In the genomic region with DNA sequence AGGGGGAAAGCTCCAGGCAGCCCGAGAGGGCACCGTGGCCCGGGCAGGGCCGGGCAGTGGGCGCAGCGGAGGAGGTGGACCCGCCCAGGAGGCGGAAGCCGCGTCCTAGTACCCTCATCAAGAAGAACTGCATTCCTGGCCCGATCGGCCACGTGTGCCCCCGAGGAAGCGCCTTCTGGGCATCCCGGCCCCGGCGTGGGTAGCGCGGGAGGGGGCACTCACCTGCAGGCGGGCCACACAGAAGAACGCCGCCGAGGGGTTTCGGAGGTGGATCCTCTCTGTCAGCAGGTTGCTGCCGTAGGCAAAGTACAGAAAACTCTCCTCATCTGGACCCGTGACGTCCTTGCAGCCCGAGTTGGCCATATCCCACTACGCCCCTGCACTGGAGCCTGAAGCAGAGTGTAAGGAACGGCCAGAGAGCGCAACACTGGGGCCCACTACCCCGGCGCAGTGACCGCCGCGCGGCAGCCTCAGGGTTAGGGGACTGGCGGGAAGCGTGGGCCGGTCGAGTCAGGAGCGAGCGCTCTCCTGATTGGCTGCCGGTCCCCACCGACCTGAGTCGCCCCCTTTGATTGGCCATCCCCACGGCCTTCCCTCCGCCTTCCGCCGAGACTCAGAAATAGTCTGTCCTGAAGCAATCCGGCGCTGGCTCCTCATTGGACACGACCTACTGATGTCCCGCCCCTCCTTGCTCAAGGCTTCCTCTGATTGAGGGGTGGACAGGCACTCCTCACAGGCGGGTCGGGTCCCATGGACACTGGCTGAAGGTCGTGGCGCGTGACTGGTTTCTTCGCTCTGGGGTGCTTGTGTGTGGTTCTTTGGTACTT, we compare ENCODE assay signal across 1 cellular context.
TF ChIP-seq lines count a peak whose summit lies in the region.

A gene with protein sequence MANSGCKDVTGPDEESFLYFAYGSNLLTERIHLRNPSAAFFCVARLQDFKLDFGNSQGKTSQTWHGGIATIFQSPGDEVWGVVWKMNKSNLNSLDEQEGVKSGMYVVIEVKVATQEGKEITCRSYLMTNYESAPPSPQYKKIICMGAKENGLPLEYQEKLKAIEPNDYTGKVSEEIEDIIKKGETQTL (minus strand): TSS at position 483 of the 827 bp plus-strand sequence. CDS start 120 bp downstream, at position 363.

TF ChIP-seq in K562, 482 proteins besides CTCF, POLR2A, EP300 and RAD21 (continued from another document and continues in another):
- TF ChIP-seq, protein P1, sequence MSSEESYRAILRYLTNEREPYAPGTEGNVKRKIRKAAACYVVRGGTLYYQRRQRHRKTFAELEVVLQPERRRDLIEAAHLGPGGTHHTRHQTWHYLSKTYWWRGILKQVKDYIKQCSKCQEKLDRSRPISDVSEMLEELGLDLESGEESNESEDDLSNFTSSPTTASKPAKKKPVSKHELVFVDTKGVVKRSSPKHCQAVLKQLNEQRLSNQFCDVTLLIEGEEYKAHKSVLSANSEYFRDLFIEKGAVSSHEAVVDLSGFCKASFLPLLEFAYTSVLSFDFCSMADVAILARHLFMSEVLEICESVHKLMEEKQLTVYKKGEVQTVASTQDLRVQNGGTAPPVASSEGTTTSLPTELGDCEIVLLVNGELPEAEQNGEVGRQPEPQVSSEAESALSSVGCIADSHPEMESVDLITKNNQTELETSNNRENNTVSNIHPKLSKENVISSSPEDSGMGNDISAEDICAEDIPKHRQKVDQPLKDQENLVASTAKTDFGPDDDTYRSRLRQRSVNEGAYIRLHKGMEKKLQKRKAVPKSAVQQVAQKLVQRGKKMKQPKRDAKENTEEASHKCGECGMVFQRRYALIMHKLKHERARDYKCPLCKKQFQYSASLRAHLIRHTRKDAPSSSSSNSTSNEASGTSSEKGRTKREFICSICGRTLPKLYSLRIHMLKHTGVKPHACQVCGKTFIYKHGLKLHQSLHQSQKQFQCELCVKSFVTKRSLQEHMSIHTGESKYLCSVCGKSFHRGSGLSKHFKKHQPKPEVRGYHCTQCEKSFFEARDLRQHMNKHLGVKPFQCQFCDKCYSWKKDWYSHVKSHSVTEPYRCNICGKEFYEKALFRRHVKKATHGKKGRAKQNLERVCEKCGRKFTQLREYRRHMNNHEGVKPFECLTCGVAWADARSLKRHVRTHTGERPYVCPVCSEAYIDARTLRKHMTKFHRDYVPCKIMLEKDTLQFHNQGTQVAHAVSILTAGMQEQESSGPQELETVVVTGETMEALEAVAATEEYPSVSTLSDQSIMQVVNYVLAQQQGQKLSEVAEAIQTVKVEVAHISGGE (CRISPR knock-in tag; IDR thresholded peaks at IDR 0.05), result no peak; a peak in 1 of 6 replicates
- TF ChIP-seq, protein P2, sequence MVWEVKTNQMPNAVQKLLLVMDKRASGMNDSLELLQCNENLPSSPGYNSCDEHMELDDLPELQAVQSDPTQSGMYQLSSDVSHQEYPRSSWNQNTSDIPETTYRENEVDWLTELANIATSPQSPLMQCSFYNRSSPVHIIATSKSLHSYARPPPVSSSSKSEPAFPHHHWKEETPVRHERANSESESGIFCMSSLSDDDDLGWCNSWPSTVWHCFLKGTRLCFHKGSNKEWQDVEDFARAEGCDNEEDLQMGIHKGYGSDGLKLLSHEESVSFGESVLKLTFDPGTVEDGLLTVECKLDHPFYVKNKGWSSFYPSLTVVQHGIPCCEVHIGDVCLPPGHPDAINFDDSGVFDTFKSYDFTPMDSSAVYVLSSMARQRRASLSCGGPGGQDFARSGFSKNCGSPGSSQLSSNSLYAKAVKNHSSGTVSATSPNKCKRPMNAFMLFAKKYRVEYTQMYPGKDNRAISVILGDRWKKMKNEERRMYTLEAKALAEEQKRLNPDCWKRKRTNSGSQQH (CRISPR knock-in tag; IDR thresholded peaks at IDR 0.05), result no peak
- no peak for TF ChIP-seq ZNF77 (CRISPR knock-in tag; IDR thresholded peaks at IDR 0.05)
- no peak for TF ChIP-seq ZNF384 (IDR thresholded peaks at IDR 0.05; ENCODE audit: low read depth, low read length)
- TF ChIP-seq ZKSCAN1 (IDR thresholded peaks at IDR 0.05; ENCODE audit: low read depth, low read length), result no peak
- no peak for TF ChIP-seq CBX8 (IDR thresholded peaks at IDR 0.05; ENCODE audit: borderline replicate concordance, extremely low read depth, low read depth, low read length, poor library complexity, severe bottlenecking)
- no peak for TF ChIP-seq SREBF2 (CRISPR knock-in tag; IDR thresholded peaks at IDR 0.05)
- TF ChIP-seq, protein P3, sequence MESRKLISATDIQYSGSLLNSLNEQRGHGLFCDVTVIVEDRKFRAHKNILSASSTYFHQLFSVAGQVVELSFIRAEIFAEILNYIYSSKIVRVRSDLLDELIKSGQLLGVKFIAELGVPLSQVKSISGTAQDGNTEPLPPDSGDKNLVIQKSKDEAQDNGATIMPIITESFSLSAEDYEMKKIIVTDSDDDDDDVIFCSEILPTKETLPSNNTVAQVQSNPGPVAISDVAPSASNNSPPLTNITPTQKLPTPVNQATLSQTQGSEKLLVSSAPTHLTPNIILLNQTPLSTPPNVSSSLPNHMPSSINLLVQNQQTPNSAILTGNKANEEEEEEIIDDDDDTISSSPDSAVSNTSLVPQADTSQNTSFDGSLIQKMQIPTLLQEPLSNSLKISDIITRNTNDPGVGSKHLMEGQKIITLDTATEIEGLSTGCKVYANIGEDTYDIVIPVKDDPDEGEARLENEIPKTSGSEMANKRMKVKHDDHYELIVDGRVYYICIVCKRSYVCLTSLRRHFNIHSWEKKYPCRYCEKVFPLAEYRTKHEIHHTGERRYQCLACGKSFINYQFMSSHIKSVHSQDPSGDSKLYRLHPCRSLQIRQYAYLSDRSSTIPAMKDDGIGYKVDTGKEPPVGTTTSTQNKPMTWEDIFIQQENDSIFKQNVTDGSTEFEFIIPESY (CRISPR knock-in tag; IDR thresholded peaks at IDR 0.05), result no peak; the same call in 1 of the 2 replicates
- TF ChIP-seq KDM1A (IDR thresholded peaks at IDR 0.05), result no peak
- TF ChIP-seq HCFC1 (IDR thresholded peaks at IDR 0.05; ENCODE audit: low read depth, low read length), result peak; percentile 26; the same call in 1 of the 2 replicates
- no peak for TF ChIP-seq SP1 (CRISPR knock-in tag; IDR thresholded peaks at IDR 0.05)
- TF ChIP-seq HDAC6 (IDR thresholded peaks at IDR 0.05; ENCODE audit: low read depth, low read length), result no peak
- TF ChIP-seq TCFL5 (CRISPR knock-in tag; conservative IDR thresholded peaks at IDR 0.05), result no peak
- TF ChIP-seq PHF21A (IDR thresholded peaks at IDR 0.05; ENCODE audit: borderline replicate concordance, low read depth), result peak; percentile 19; the same call in 1 of the 2 replicates
- TF ChIP-seq BRD9 (IDR thresholded peaks at IDR 0.05; ENCODE audit: low read depth, partially characterized antibody), result no peak
- TF ChIP-seq, protein P4, sequence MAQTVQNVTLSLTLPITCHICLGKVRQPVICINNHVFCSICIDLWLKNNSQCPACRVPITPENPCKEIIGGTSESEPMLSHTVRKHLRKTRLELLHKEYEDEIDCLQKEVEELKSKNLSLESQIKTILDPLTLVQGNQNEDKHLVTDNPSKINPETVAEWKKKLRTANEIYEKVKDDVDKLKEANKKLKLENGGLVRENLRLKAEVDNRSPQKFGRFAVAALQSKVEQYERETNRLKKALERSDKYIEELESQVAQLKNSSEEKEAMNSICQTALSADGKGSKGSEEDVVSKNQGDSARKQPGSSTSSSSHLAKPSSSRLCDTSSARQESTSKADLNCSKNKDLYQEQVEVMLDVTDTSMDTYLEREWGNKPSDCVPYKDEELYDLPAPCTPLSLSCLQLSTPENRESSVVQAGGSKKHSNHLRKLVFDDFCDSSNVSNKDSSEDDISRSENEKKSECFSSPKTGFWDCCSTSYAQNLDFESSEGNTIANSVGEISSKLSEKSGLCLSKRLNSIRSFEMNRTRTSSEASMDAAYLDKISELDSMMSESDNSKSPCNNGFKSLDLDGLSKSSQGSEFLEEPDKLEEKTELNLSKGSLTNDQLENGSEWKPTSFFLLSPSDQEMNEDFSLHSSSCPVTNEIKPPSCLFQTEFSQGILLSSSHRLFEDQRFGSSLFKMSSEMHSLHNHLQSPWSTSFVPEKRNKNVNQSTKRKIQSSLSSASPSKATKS (CRISPR knock-in tag; IDR thresholded peaks at IDR 0.05), result no peak
- no peak for TF ChIP-seq ZNF197 (CRISPR knock-in tag; IDR thresholded peaks at IDR 0.05; ENCODE audit: low read depth)
- TF ChIP-seq, protein P5, sequence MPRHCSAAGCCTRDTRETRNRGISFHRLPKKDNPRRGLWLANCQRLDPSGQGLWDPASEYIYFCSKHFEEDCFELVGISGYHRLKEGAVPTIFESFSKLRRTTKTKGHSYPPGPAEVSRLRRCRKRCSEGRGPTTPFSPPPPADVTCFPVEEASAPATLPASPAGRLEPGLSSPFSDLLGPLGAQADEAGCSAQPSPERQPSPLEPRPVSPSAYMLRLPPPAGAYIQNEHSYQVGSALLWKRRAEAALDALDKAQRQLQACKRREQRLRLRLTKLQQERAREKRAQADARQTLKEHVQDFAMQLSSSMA (CRISPR knock-in tag; IDR thresholded peaks at IDR 0.05), result no peak
- TF ChIP-seq KLF13 (tag; IDR thresholded peaks at IDR 0.05; ENCODE audit: borderline replicate concordance, low read depth), result no peak
- peak; percentile 89 for TF ChIP-seq POLR2B (IDR thresholded peaks at IDR 0.05; ENCODE audit: low read depth, partially characterized antibody)
- TF ChIP-seq ZNF764 (CRISPR knock-in tag; IDR thresholded peaks at IDR 0.05; ENCODE audit: low read depth), result no peak
- TF ChIP-seq, protein P6, sequence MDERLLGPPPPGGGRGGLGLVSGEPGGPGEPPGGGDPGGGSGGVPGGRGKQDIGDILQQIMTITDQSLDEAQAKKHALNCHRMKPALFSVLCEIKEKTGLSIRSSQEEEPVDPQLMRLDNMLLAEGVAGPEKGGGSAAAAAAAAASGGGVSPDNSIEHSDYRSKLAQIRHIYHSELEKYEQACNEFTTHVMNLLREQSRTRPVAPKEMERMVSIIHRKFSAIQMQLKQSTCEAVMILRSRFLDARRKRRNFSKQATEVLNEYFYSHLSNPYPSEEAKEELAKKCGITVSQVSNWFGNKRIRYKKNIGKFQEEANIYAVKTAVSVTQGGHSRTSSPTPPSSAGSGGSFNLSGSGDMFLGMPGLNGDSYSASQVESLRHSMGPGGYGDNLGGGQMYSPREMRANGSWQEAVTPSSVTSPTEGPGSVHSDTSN (CRISPR knock-in tag; IDR thresholded peaks at IDR 0.05; ENCODE audit: low read depth), result no peak
- TF ChIP-seq, protein P6 (tag; conservative IDR thresholded peaks at IDR 0.05; ENCODE audit: low read depth), result peak; percentile 79
- TF ChIP-seq TGIF2 (CRISPR knock-in tag; IDR thresholded peaks at IDR 0.05), result no peak
- no peak; the same call in 1 of the 2 replicates for TF ChIP-seq NFIC (IDR thresholded peaks at IDR 0.05)
- no peak for TF ChIP-seq KLF1 (tag; IDR thresholded peaks at IDR 0.05)
- peak; percentile 86 for TF ChIP-seq CEBPG (CRISPR knock-in tag; IDR thresholded peaks at IDR 0.05)
- peak; percentile 53 to 78; a peak in 3 of 4 replicates for TF ChIP-seq CEBPG (tag; conservative IDR thresholded peaks at IDR 0.05 in 1 of 2, IDR thresholded peaks at IDR 0.05 in 1 of 2)
- TF ChIP-seq EHMT2 (IDR thresholded peaks at IDR 0.05), result no peak
- TF ChIP-seq, protein P7, sequence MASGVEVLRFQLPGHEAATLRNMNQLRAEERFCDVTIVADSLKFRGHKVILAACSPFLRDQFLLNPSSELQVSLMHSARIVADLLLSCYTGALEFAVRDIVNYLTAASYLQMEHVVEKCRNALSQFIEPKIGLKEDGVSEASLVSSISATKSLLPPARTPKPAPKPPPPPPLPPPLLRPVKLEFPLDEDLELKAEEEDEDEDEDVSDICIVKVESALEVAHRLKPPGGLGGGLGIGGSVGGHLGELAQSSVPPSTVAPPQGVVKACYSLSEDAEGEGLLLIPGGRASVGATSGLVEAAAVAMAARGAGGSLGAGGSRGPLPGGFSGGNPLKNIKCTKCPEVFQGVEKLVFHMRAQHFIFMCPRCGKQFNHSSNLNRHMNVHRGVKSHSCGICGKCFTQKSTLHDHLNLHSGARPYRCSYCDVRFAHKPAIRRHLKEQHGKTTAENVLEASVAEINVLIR (CRISPR knock-in tag; IDR thresholded peaks at IDR 0.05), result no peak
- TF ChIP-seq NBN (IDR thresholded peaks at IDR 0.05; ENCODE audit: low read depth), result peak; percentile 61; the same call in 1 of the 2 replicates
- no peak for TF ChIP-seq BACH1 (tag; IDR thresholded peaks at IDR 0.05)
- TF ChIP-seq LCOR (CRISPR knock-in tag; IDR thresholded peaks at IDR 0.05), result peak; percentile 76; the same call in 1 of the 2 replicates
- no peak for TF ChIP-seq ILF3 (IDR thresholded peaks at IDR 0.05; ENCODE audit: borderline replicate concordance)
- TF ChIP-seq, protein P8, sequence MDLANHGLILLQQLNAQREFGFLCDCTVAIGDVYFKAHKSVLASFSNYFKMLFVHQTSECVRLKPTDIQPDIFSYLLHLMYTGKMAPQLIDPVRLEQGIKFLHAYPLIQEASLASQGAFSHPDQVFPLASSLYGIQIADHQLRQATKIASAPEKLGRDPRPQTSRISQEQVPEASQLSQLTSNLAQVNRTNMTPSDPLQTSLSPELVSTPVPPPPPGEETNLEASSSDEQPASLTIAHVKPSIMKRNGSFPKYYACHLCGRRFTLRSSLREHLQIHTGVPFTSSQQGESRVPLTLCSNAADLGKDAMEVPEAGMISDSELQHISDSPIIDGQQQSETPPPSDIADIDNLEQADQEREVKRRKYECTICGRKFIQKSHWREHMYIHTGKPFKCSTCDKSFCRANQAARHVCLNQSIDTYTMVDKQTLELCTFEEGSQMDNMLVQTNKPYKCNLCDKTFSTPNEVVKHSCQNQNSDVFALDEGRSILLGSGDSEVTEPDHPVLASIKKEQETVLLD (IDR thresholded peaks at IDR 0.05), result 0 out of 2 replicates have a peak, but pooled peaks have one; percentile 17
- TF ChIP-seq FOXK1 (CRISPR knock-in tag; IDR thresholded peaks at IDR 0.05; ENCODE audit: borderline replicate concordance), result 0 out of 2 replicates have a peak, but pooled peaks have one; percentile 28
- TF ChIP-seq, protein P9, sequence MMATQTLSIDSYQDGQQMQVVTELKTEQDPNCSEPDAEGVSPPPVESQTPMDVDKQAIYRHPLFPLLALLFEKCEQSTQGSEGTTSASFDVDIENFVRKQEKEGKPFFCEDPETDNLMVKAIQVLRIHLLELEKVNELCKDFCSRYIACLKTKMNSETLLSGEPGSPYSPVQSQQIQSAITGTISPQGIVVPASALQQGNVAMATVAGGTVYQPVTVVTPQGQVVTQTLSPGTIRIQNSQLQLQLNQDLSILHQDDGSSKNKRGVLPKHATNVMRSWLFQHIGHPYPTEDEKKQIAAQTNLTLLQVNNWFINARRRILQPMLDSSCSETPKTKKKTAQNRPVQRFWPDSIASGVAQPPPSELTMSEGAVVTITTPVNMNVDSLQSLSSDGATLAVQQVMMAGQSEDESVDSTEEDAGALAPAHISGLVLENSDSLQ (IDR thresholded peaks at IDR 0.05), result peak; percentile 94
- no peak for TF ChIP-seq ZNF79 (CRISPR knock-in tag; IDR thresholded peaks at IDR 0.05; ENCODE audit: low read depth)
- TF ChIP-seq TEAD2 (tag; IDR thresholded peaks at IDR 0.05), result no peak
- peak; percentile 29; the same call in 1 of the 2 replicates for TF ChIP-seq ZZZ3 (IDR thresholded peaks at IDR 0.05)
- no peak for TF ChIP-seq CBFA2T2 (conservative IDR thresholded peaks at IDR 0.05)
- peak; percentile 21; the same call in 1 of the 2 replicates for TF ChIP-seq RFX1 (IDR thresholded peaks at IDR 0.05)
- no peak for TF ChIP-seq PTTG1 (tag; IDR thresholded peaks at IDR 0.05; ENCODE audit: low read depth)
- TF ChIP-seq NR2C2 (CRISPR knock-in tag; IDR thresholded peaks at IDR 0.05), result no peak
- peak; percentile 49; the same call in 1 of the 2 replicates for TF ChIP-seq NR2C2 (tag; IDR thresholded peaks at IDR 0.05)
- TF ChIP-seq ZNF12 (CRISPR knock-in tag; IDR thresholded peaks at IDR 0.05), result no peak
